Comparison of ENCODE assay signal across 8 cellular contexts in the genomic region with DNA sequence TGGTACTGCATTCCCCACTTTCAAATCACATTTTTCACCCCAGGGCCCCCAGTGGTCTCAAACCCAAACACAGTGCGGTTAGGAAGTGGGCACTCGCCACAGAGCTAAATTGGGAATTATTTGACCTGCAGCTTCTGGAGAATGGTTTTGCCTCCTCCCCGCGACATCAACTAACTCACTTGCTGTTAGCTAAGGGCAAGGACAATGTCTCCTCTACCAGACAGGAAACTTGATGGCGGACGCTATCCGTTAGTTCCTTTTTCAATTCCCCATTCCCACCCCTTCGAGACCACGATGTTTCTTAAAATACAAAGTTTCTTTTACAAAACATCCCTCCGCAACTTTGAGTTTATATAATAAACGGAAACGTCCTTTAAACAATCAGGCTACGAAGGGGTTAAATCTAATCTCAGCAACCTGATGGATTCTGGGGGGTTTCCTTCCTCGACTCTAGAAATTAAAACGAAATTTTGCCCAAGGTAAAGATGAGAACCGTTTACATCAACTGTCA. TPM values are rescaled to one million over a fixed set of nuclear protein-coding genes. Genes with fewer than 3 reads are reported as not detected.
DNase-seq lines count a peak whose midpoint lies in the region; ATAC-seq and TF ChIP-seq lines count a peak whose summit lies in the region.

No MANE protein-coding gene starts in this region.

- H3K79me2 ChIP-seq in GM23338 (replicated peaks; ENCODE audit: insufficient read depth) (peaks cover 37% of the 10 kb centered on the region), SU-DHL-6 (ENCODE audit: insufficient read depth, low read length) (peaks cover 38% of the 10 kb centered on the region), neural cell (replicated peaks; ENCODE audit: insufficient read depth, low read length) (peaks cover 36% of the 10 kb centered on the region)

- H3K27ac Mint-ChIP-seq in GM23338, result peak overlapping the region; percentile 99

- H3K27ac ChIP-seq in GM23338 (ENCODE audit: low read depth), result peak overlapping the region; percentile 67
- peak overlapping the region; percentile 54 for H3K27ac ChIP-seq in SU-DHL-6 (ENCODE audit: low read depth, low read length)
- H3K27ac ChIP-seq in duodenal mucosa (ENCODE audit: low read depth, low read length), result peak overlapping the region; percentile 48
- peak overlapping the region; percentile 99 for H3K27ac ChIP-seq in neural cell (ENCODE audit: low read length)

- H3K9me2 ChIP-seq in GM23338 (ENCODE audit: insufficient read depth) (no peaks in the 10 kb centered on the region), SU-DHL-6 (replicated peaks; ENCODE audit: insufficient read depth, low read length) (no peaks in the 10 kb centered on the region), neural cell (ENCODE audit: insufficient read depth, low read length) (no peaks in the 10 kb centered on the region)

- DNase-seq in GM23338 (ENCODE audit: low spot score), result no peak
- DNase-seq in G401 (ENCODE audit: low spot score), result no peak
- no peak for DNase-seq in omental fat pad (ENCODE audit: low spot score)
- no peak for DNase-seq in NCI-H345 (lab: John Stamatoyannopoulos, UW)

- no peak for ATAC-seq in GM23338
- no peak for ATAC-seq in omental fat pad (ENCODE audit: low FRiP score)
- no peak for ATAC-seq in HG03469 (IDR thresholded peaks at IDR 0.05; ENCODE audit: unreplicated experiment)

- no peak for TF ChIP-seq EP300 in neural cell (conservative IDR thresholded peaks at IDR 0.05; ENCODE audit: poor library complexity, severe bottlenecking)

- H3K4me2 ChIP-seq in GM23338 (peak overlapping the region; percentile 75), SU-DHL-6 (ENCODE audit: low read depth, low read length, poor library complexity, severe bottlenecking) (peak overlapping the region; percentile 74), neural cell (ENCODE audit: low read length) (peak overlapping the region; percentile 74)

- H3K4me3 Mint-ChIP-seq in GM23338, result peak overlapping the region; percentile 84

- no peaks in the 10 kb centered on the region; the same call in 2 of the 3 replicates for H3K9me3 Mint-ChIP-seq in GM23338

- H3K27me3 ChIP-seq in GM23338 (ENCODE audit: insufficient read depth), result peaks cover 25% of the 10 kb centered on the region; the same call in 1 of the 2 replicates
- no peaks in the 10 kb centered on the region for H3K27me3 ChIP-seq in SU-DHL-6 (ENCODE audit: low read length)
- H3K27me3 ChIP-seq in duodenal mucosa (ENCODE audit: control insufficient read depth in 1 of 2, insufficient read depth in 2 of 2, low read length in 2 of 2), result no peaks in the 10 kb centered on the region
- H3K27me3 ChIP-seq in neural cell (ENCODE audit: insufficient read depth, low read depth, low read length), result no peaks in the 10 kb centered on the region

- TF ChIP-seq CTCF in GM23338 (conservative IDR thresholded peaks at IDR 0.05; ENCODE audit: low read depth in 2 of 2), result no peak
- no peak for TF ChIP-seq CTCF in SU-DHL-6 (IDR thresholded peaks at IDR 0.05; ENCODE audit: insufficient read depth, low read length, poor library complexity, severe bottlenecking)
- no peak for TF ChIP-seq CTCF in neural cell (IDR thresholded peaks at IDR 0.05; ENCODE audit: poor library complexity, severe bottlenecking)
- TF ChIP-seq CTCF in omental fat pad (IDR thresholded peaks at IDR 0.05), result no peak

- in situ Hi-C loops in G401 (cut with HindIII; ENCODE audit: low sequenced_read_pairs), result no loop called here

- H4K20me1 ChIP-seq in GM23338 (replicated peaks; ENCODE audit: insufficient read depth) (peaks cover 25% of the 10 kb centered on the region), SU-DHL-6 (ENCODE audit: low read depth, low read length) (peaks cover 15% of the 10 kb centered on the region), neural cell (ENCODE audit: insufficient read depth) (no peaks in the 10 kb centered on the region)

- peak overlapping the region; percentile 68 for H3K4me3 ChIP-seq in GM23338
- peak overlapping the region; percentile 89 for H3K4me3 ChIP-seq in SU-DHL-6 (ENCODE audit: insufficient read depth, low read length, poor library complexity, severe bottlenecking)
- H3K4me3 ChIP-seq in duodenal mucosa (ENCODE audit: low read depth in 1 of 2, low read length in 2 of 2), result peak overlapping the region; percentile 77 to 96
- peak overlapping the region; percentile 89 for H3K4me3 ChIP-seq in neural cell (ENCODE audit: low read length)

- H3K4me1 Mint-ChIP-seq in GM23338, result peaks cover 19% of the 10 kb centered on the region

- no peak for TF ChIP-seq RAD21 in neural cell (conservative IDR thresholded peaks at IDR 0.05)

- H3K36me3 ChIP-seq in GM23338 (ENCODE audit: insufficient read depth), result peaks cover 11% of the 10 kb centered on the region; the same call in 1 of the 2 replicates
- H3K36me3 ChIP-seq in SU-DHL-6 (ENCODE audit: low read length), result peaks cover 15% of the 10 kb centered on the region; the same call in 1 of the 2 replicates
- H3K36me3 ChIP-seq in duodenal mucosa (ENCODE audit: control insufficient read depth in 1 of 2, insufficient read depth in 2 of 2, low read length in 2 of 2), result peaks cover 10 to 16% of the 10 kb centered on the region in 2 donors
- peaks cover 2% of the 10 kb centered on the region for H3K36me3 ChIP-seq in neural cell (ENCODE audit: insufficient read depth, low read length)

- peaks cover 30% of the 10 kb centered on the region for H3K36me3 Mint-ChIP-seq in GM23338 (ENCODE audit: low read depth)

- peaks cover 10% of the 10 kb centered on the region for H3K27me3 Mint-ChIP-seq in GM23338 (ENCODE audit: insufficient read depth, low read depth, poor library complexity)

- H3F3A ChIP-seq in GM23338 (replicated peaks; ENCODE audit: low read depth), result no peaks in the 10 kb centered on the region
- peaks cover 8% of the 10 kb centered on the region for H3F3A ChIP-seq in SU-DHL-6 (ENCODE audit: insufficient read depth)
- H3F3A ChIP-seq in neural cell (ENCODE audit: insufficient read depth, low read length, poor library complexity, severe bottlenecking), result no peaks in the 10 kb centered on the region

- H3K9me3 ChIP-seq in SU-DHL-6 (ENCODE audit: insufficient read depth, low read length), result no peaks in the 10 kb centered on the region
- no peaks in the 10 kb centered on the region for H3K9me3 ChIP-seq in duodenal mucosa (ENCODE audit: control insufficient read depth in 1 of 2, low read length in 2 of 2)
- no peaks in the 10 kb centered on the region for H3K9me3 ChIP-seq in neural cell (ENCODE audit: low read length)

- H3K9ac ChIP-seq in SU-DHL-6 (ENCODE audit: low read length) (peak overlapping the region; percentile 83), duodenal mucosa (ENCODE audit: low read depth in 1 of 2, low read length in 2 of 2) (peak overlapping the region; percentile 97 to 98), neural cell (ENCODE audit: low read length) (peak overlapping the region; percentile 99)

- H3K4me1 ChIP-seq in GM23338 (ENCODE audit: insufficient read depth) (peaks cover 10% of the 10 kb centered on the region), duodenal mucosa (ENCODE audit: control insufficient read depth in 1 of 2, insufficient read depth in 2 of 2, low read length in 2 of 2) (peaks cover 18 to 21% of the 10 kb centered on the region in 2 donors)

- H2AFZ ChIP-seq in GM23338, result no peak overlapping the region
- peak overlapping the region; percentile 82 for H2AFZ ChIP-seq in SU-DHL-6 (ENCODE audit: low read depth, low read length, severe bottlenecking)
- peak overlapping the region; percentile 73 for H2AFZ ChIP-seq in neural cell (ENCODE audit: low read depth, low read length)

TF ChIP-seq in GM23338, 12 proteins besides CTCF, POLR2A, EP300 and RAD21:
- TF ChIP-seq ZNF331 (CRISPR knock-in tag; IDR thresholded peaks at IDR 0.05; ENCODE audit: low read depth) (no peak), ZNF114 (CRISPR knock-in tag; IDR thresholded peaks at IDR 0.05) (no peak), EZH2 (IDR thresholded peaks at IDR 0.05; ENCODE audit: low read depth, unreplicated experiment) (no peak)

TF ChIP-seq in neural cell, 6 proteins besides CTCF, POLR2A, EP300 and RAD21 (continues in another document):
- TF ChIP-seq SMC3 (conservative IDR thresholded peaks at IDR 0.05; ENCODE audit: poor library complexity) (no peak), EZH2 (IDR thresholded peaks at IDR 0.05; ENCODE audit: borderline replicate concordance, insufficient read depth, low read length, poor library complexity, severe bottlenecking) (no peak), MXI1 (conservative IDR thresholded peaks at IDR 0.05; ENCODE audit: poor library complexity, severe bottlenecking) (no peak), POLR2AphosphoS5 (IDR thresholded peaks at IDR 0.05) (no peak)

RNA-seq across cellular contexts. Expression of a gene that starts 0.5 kb away (rescaled TPM):
- total RNA-seq in GM23338 (2014; rRNA removed; shearing (Covaris generic)), result 187 and 226 TPM in 2 replicates
- 30.5 and 31.0 TPM in 2 replicates for polyA plus RNA-seq in GM23338 (2016; fragmentation: Nextera tagmentation; extraction: Ambion mirVana)
- 25.9 and 31.0 TPM in 2 replicates for polyA plus RNA-seq in neural cell
- 75.5 and 84.0 TPM in 2 replicates for polyA minus RNA-seq in neural cell
- total RNA-seq in G401 (2014; rRNA removed; shearing (Covaris generic)), result 28.2 and 35.8 TPM in 2 replicates
- 10 to 100 TPM; 19.9 to 32.6 (median 21.0) TPM for total RNA-seq in omental fat pad

RNA-seq across cellular contexts. Expression of a gene that starts 24.1 kb away (rescaled TPM):
- 21.4 and 46.4 TPM in 2 replicates for total RNA-seq in GM23338 (2014; rRNA removed; shearing (Covaris generic))
- polyA plus RNA-seq in GM23338 (2016; fragmentation: Nextera tagmentation; extraction: Ambion mirVana) (19.8 and 21.3 TPM in 2 replicates), neural cell (2.3 and 3.7 TPM in 2 replicates)
- 2.9 and 6.1 TPM in 2 replicates for polyA minus RNA-seq in neural cell
- total RNA-seq in G401 (2014; rRNA removed; shearing (Covaris generic)), result 13.0 and 16.4 TPM in 2 replicates
- 10 to 100 TPM in 2 of 4 donors, 1 to 10 TPM in 2; 4.1 to 15.8 (median 10.7) TPM for total RNA-seq in omental fat pad

RNA-seq across cellular contexts. Expression of a gene that starts 59.9 kb away (rescaled TPM):
- not detected in 2 replicates for total RNA-seq in GM23338 (2014; rRNA removed; shearing (Covaris generic))
- not detected in 2 replicates for polyA plus RNA-seq in GM23338 (2016; fragmentation: Nextera tagmentation; extraction: Ambion mirVana)
- not detected in 2 replicates for polyA plus RNA-seq in neural cell
- not detected in 2 replicates for polyA minus RNA-seq in neural cell
- total RNA-seq in G401 (2014; rRNA removed; shearing (Covaris generic)), result 0.92 TPM in 1 of 2 replicates, not detected in the other
- not detected for total RNA-seq in omental fat pad

Comparison
In these comparisons a context has a peak if more than half of its experiments do, and no peak if none do; other contexts are left out.
1. H3K27ac ChIP-seq: peak in every context shown above with its lines; median percentile 99 in neural cell; 67 in GM23338; 54 in SU-DHL-6; 48 in duodenal mucosa.